14 cellular contexts compared by ENCODE assay signal in genomic region chr5:155753943-155754581, GRCh38.
"Had no signal": no experiment of that assay in that cellular context is flagged by ENCODE, and none has a peak within 500 bp of the region (broad histone marks: within the 10 kb centered on the region; RNA-seq: fewer than 3 reads in every experiment).

No MANE protein-coding gene starts in this region.

- H3K9me3 ChIP-seq: breast epithelium, pancreas, transverse colon, vagina had no signal

- H3K27me3 ChIP-seq: breast epithelium, pancreas, transverse colon, vagina had no signal

- H3K27ac ChIP-seq: breast epithelium, pancreas, transverse colon, vagina, WERI-Rb-1 had no signal

- H3K4me3 ChIP-seq: breast epithelium, pancreas, transverse colon, vagina had no signal

- DNase-seq: activated CD4-positive, alpha-beta T cell treated with anti-CD3 and anti-CD28 coated beads, Interleukin-2, amount 50 U/mL, for 48 hours; activated naive CD4-positive, alpha-beta T cell treated with Interleukin-2 at 50 U/mL for 16 hours; anterior cingulate cortex; endodermal cell; left colon; naive B cell; pancreas; stimulated activated CD4-positive, alpha-beta T cell treated with anti-CD3 and anti-CD28 coated beads, Interleukin-4, amount 100 ng/mL, for 1 hour; stimulated activated naive CD4-positive, alpha-beta T cell treated with Interleukin-2 at 50 U/mL for 16 hours; transverse colon; WERI-Rb-1 had no signal

- ATAC-seq: activated T-helper 17 cell treated with anti-CD3 and anti-CD28 coated beads, Interleukin-2, amount 50 U/mL, for 72 hours; left colon; pancreas had no signal

- H3K4me1 ChIP-seq: breast epithelium, pancreas, transverse colon, vagina had no signal
